Comparison of ENCODE assay signal across 25 cellular contexts in genomic region chr2:66569974-66570373, GRCh38.
DNase-seq lines count a peak whose midpoint lies in the region; ATAC-seq, FAIRE-seq and TF ChIP-seq lines count a peak whose summit lies in the region.
"Had no signal": no experiment of that assay in that cellular context is flagged by ENCODE, and none has a peak within 500 bp of the region (broad histone marks: within the 10 kb centered on the region; RNA-seq: fewer than 3 reads in every experiment).

No MANE protein-coding gene starts in this region.

- no peak overlapping the region for H2AFZ ChIP-seq in fibroblast of lung (ENCODE audit: low read length)

- peaks cover 11% of the 10 kb centered on the region for H3K36me3 ChIP-seq in fibroblast of lung (ENCODE audit: control insufficient read depth, insufficient read depth, low read length)
- H3K36me3 ChIP-seq: gastrocnemius medialis had no signal

- H3K9ac ChIP-seq in fibroblast of lung (ENCODE audit: insufficient read depth, low read length) = no peak overlapping the region

- H3K9me3 ChIP-seq in fibroblast of lung (ENCODE audit: control insufficient read depth, insufficient read depth, low read depth, low read length) = no peaks in the 10 kb centered on the region
- H3K9me3 ChIP-seq: A549, gastrocnemius medialis, vagina had no signal

- H3K36me3 Mint-ChIP-seq in neural crest cell (ENCODE audit: low read depth) = peaks cover 4% of the 10 kb centered on the region
- H3K36me3 Mint-ChIP-seq: T-cell had no signal

- FAIRE-seq in RCC 7860 (lab: Jason Lieb, UNC) = peak; percentile 72
- no peak for FAIRE-seq in GM12891 (lab: Jason Lieb, UNC)
- FAIRE-seq: A549, endothelial cell of umbilical vein, TTC549 had no signal

- no peak for TF ChIP-seq POLR2A in GM12891 (IDR thresholded peaks at IDR 0.05; ENCODE audit: low read depth, low read length)

- H3K27ac ChIP-seq in fibroblast of lung (ENCODE audit: insufficient read depth, low read length) = peak overlapping the region; percentile 48
- H3K27ac ChIP-seq: A549, coronary artery, gastrocnemius medialis, vagina had no signal

- no peak for ATAC-seq in GM21786 (IDR thresholded peaks at IDR 0.05; ENCODE audit: unreplicated experiment)
- ATAC-seq: A549; activated naive CD4-positive, alpha-beta T cell treated with anti-CD3 and anti-CD28 coated beads, Interleukin-2, amount 50 U/mL, for 72 hours; gastrocnemius medialis; right cardiac atrium; T-cell had no signal

- H3K4me3 ChIP-seq in fibroblast of lung (replicated peaks in 1 of 4; ENCODE audit: control extremely low read depth in 1 of 4, insufficient read depth in 1 of 4, low read depth in 3 of 4, low read length in 4 of 4) = no peak overlapping the region
- H3K4me3 ChIP-seq: A549, coronary artery, gastrocnemius medialis, vagina had no signal

- peaks cover 29% of the 10 kb centered on the region for H3K4me1 ChIP-seq in fibroblast of lung (ENCODE audit: control insufficient read depth, extremely low read depth, insufficient read depth, low read length)

- no peak for TF ChIP-seq CTCF in fibroblast of lung (conservative IDR thresholded peaks at IDR 0.05 in 1 of 2, IDR thresholded peaks at IDR 0.05 in 1 of 2; ENCODE audit: low read depth in 1 of 2, low read length in 2 of 2)
- no peak for TF ChIP-seq CTCF in neural crest cell (conservative IDR thresholded peaks at IDR 0.05)

- no peaks in the 10 kb centered on the region for H4K20me1 ChIP-seq in fibroblast of lung (ENCODE audit: control insufficient read depth, extremely low read depth, insufficient read depth, low read length)

- peak overlapping the region; percentile 7 for H3K4me3 Mint-ChIP-seq in neural crest cell
- H3K4me3 Mint-ChIP-seq: T-cell had no signal

- no peak overlapping the region for H3K27ac Mint-ChIP-seq in neural crest cell (ENCODE audit: unreplicated experiment)
- H3K27ac Mint-ChIP-seq: activated naive CD4-positive, alpha-beta T cell treated with anti-CD3 and anti-CD28 coated beads, Interleukin-2, amount 50 U/mL, for 72 hours; T-cell had no signal

- H3K79me2 ChIP-seq in fibroblast of lung (ENCODE audit: control insufficient read depth, insufficient read depth, low read length) = peaks cover 22% of the 10 kb centered on the region

- no peaks in the 10 kb centered on the region for H3K9me3 Mint-ChIP-seq in neural crest cell

- peaks cover 10% of the 10 kb centered on the region for H3K27me3 Mint-ChIP-seq in neural crest cell (ENCODE audit: low read depth)

- in situ Hi-C loops in ACHN (cut with HindIII; ENCODE audit: low pct_ligation_motif_present, low pct_unique_long_range_greater_than_20kb, low sequenced_read_pairs) = no loop called here

- peaks cover 71% of the 10 kb centered on the region for H3K4me1 Mint-ChIP-seq in neural crest cell

- DNase-seq in ACHN (peak; percentile 20), RCC 7860 (ENCODE audit: low spot score) (peak; percentile 24), fibroblast of lung (ENCODE audit: low read depth in 2 of 2) (peak in 1 of 2 donors; percentile 49), neural crest cell (ENCODE audit: low read depth, low spot score) (no peak), NCI-H128 (lab: John Stamatoyannopoulos, UW; ENCODE audit: unreplicated experiment) (no peak), foreskin melanocyte (no peak), GM12891 (ENCODE audit: insufficient read length, low spot score) (no peak)
- DNase-seq: activated CD4-positive, alpha-beta T cell treated with anti-CD3 and anti-CD28 coated beads for 4 hours; C1 segment of cervical spinal cord; gastrocnemius medialis; KG1; midbrain; NCI-H1694; nucleus accumbens; right cardiac atrium; SHP77 treated with DMSO at 0.1 percent for 48 hours; stimulated activated CD4-positive, alpha-beta T cell treated with anti-CD3 and anti-CD28 coated beads, Interleukin-15, amount 100 ng/mL, for 24 hours; T-cell had no signal

- no peaks in the 10 kb centered on the region for H3K27me3 ChIP-seq in fibroblast of lung (ENCODE audit: control insufficient read depth, insufficient read depth, low read length)
- H3K27me3 ChIP-seq: vagina had no signal

- H3K4me2 ChIP-seq in fibroblast of lung (ENCODE audit: extremely low read depth, insufficient read depth, low read length) = no peak overlapping the region
- H3K4me2 ChIP-seq: A549 had no signal

TF ChIP-seq in GM12891, 5 proteins besides CTCF, POLR2A, EP300 and RAD21:
- TF ChIP-seq POLR2AphosphoS5 (IDR thresholded peaks at IDR 0.05; ENCODE audit: low read depth, low read length) (no peak), POU2F2 (IDR thresholded peaks at IDR 0.05; ENCODE audit: low read depth, low read length) (no peak), TAF1 (IDR thresholded peaks at IDR 0.05; ENCODE audit: low read depth, low read length) (no peak), PAX5 (IDR thresholded peaks at IDR 0.05; ENCODE audit: insufficient read depth, low read length, severe bottlenecking) (no peak), SPI1 (IDR thresholded peaks at IDR 0.05; ENCODE audit: low read depth, low read length) (no peak)

Comparison
In these comparisons a context has a peak if more than half of its experiments do, and no peak if none do; other contexts are left out.
1. DNase-seq: peak in ACHN (single experiment) and RCC 7860 (single experiment); none in neural crest cell (single experiment), NCI-H128 (single experiment), foreskin melanocyte (single experiment) and GM12891 (single experiment).